Comparison of ENCODE assay signal across 20 cellular contexts in the genomic region with DNA sequence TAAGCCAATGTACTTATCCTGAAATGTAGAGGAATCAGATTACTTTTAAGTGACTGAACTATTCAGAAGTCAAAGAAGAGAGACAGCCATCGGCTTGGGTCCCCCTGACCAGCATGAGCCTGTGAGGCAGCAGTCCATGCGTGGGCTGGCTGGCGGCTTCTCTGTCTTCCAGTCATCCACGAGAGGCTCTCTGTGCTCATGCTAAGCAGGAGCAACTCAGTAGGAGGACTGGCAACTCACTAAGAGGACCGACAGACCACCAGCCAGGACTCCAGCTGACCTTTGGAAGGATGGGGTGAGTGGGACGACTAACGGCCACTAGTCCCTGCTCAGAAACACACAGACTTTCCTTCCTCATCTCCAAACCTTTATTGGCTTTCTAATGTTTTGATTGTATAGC.
"Had no signal": no experiment of that assay in that cellular context is flagged by ENCODE, and none has a peak within 500 bp of the region (broad histone marks: within the 10 kb centered on the region; RNA-seq: fewer than 3 reads in every experiment).

No MANE protein-coding gene starts in this region.

- H3K27ac Mint-ChIP-seq: activated CD8-positive, alpha-beta T cell treated with anti-CD3 and anti-CD28 coated beads for 36 hours; neural progenitor cell; T-helper 1 cell treated with Interleukin-12 subunit alpha and Interleukin-12 subunit beta and Interleukin-4 antibody, amounts not matched to agents 30 μg/mL and 1 μg/mL, for 36 hours had no signal

- ATAC-seq: activated CD8-positive, alpha-beta T cell treated with anti-CD3 and anti-CD28 coated beads for 36 hours; activated naive CD4-positive, alpha-beta T cell treated with anti-CD3 and anti-CD28 coated beads, Interleukin-2, amount 50 U/mL, for 72 hours; activated T-cell treated with anti-CD3 and anti-CD28 coated beads, Interleukin-2, amount 50 U/mL, for 4 hours; WTC11 had no signal

- H3K27me3 ChIP-seq: esophagus muscularis mucosa, neural progenitor cell, suprapubic skin had no signal

- H3K4me2 ChIP-seq: neural progenitor cell had no signal

- H3K9ac ChIP-seq: neural progenitor cell had no signal

- H3K27ac ChIP-seq: neural progenitor cell, suprapubic skin had no signal

- H3K36me3 ChIP-seq: neural progenitor cell had no signal

- H2AFZ ChIP-seq: neural progenitor cell had no signal

- H3K9me3 ChIP-seq: esophagus muscularis mucosa, suprapubic skin had no signal

- H3K27me3 Mint-ChIP-seq: activated CD8-positive, alpha-beta T cell treated with anti-CD3 and anti-CD28 coated beads for 36 hours; type B pancreatic cell had no signal

- H3K36me3 Mint-ChIP-seq: activated naive CD4-positive, alpha-beta T cell treated with anti-CD3 and anti-CD28 coated beads, Interleukin-2, amount 50 U/mL, for 72 hours had no signal

- H3K4me3 Mint-ChIP-seq: activated CD8-positive, alpha-beta T cell treated with anti-CD3 and anti-CD28 coated beads for 36 hours; activated T-cell treated with anti-CD3 and anti-CD28 coated beads, Interleukin-2, amount 50 U/mL, for 4 hours; neural progenitor cell; T-helper 1 cell treated with Interleukin-12 subunit alpha and Interleukin-12 subunit beta and Interleukin-4 antibody, amounts not matched to agents 30 μg/mL and 1 μg/mL, for 36 hours; type B pancreatic cell; WTC11 had no signal

- H3K4me1 ChIP-seq: suprapubic skin had no signal

- DNase-seq: activated CD4-positive, alpha-beta T cell treated with anti-CD3 and anti-CD28 coated beads for 48 hours; activated CD8-positive, alpha-beta T cell treated with anti-CD3 and anti-CD28 coated beads for 36 hours; activated effector memory CD4-positive, alpha-beta T cell treated with anti-CD3 and anti-CD28 coated beads, Interleukin-2, amount 50 U/mL, for 16 hours; activated T-cell treated with anti-CD3 and anti-CD28 coated beads, Interleukin-2, amount 50 U/mL, for 4 hours; amniotic stem cell; central memory CD4-positive, alpha-beta T cell; cortex of kidney; effector CD4-positive, alpha-beta T cell; hypothalamus; kidney; stimulated activated CD4-positive, alpha-beta T cell treated with anti-CD3 and anti-CD28 coated beads, Interleukin-4, amount 100 ng/mL, for 24 hours; stimulated activated naive CD4-positive, alpha-beta T cell treated with Interleukin-2 at 50 U/mL for 16 hours had no signal

- H3K4me3 ChIP-seq: esophagus muscularis mucosa, neural progenitor cell, skin epidermis, suprapubic skin had no signal

- H3K9me3 Mint-ChIP-seq: activated CD8-positive, alpha-beta T cell treated with anti-CD3 and anti-CD28 coated beads for 36 hours; activated naive CD4-positive, alpha-beta T cell treated with anti-CD3 and anti-CD28 coated beads, Interleukin-2, amount 50 U/mL, for 72 hours; activated T-cell treated with anti-CD3 and anti-CD28 coated beads, Interleukin-2, amount 50 U/mL, for 4 hours; neural progenitor cell; T-helper 1 cell treated with Interleukin-12 subunit alpha and Interleukin-12 subunit beta and Interleukin-4 antibody, amounts not matched to agents 30 μg/mL and 1 μg/mL, for 36 hours; type B pancreatic cell; WTC11 had no signal
